ENCODE assay signal across 6 cellular contexts in the genomic region with DNA sequence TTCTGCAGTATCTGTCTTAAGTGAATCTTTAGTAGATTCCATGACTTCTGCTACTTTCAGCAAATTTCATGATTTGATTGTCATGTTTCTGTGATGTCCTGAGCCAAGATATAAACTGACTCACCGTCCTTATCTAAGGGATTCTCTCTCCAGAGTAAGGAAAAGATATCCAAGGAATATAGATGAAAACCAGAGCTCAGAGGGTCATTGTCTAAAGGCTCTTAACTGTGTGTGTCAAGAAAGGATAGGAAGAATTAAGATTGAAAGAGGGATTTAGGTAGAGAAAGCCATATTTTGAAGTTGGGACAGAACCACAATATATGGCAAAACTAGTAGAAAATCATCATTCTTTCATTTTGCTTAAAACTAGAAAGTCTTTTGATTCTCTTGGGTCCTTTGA.
"Had no signal": no experiment of that assay in that cellular context is flagged by ENCODE, and none has a peak within 500 bp of the region (broad histone marks: within the 10 kb centered on the region; RNA-seq: fewer than 3 reads in every experiment).

No MANE protein-coding gene starts in this region.

- H3K36me3 ChIP-seq: HAP-1 had no signal

- H3K27ac ChIP-seq: GM23248 had no signal

- H3K4me1 ChIP-seq: HAP-1 had no signal

- H3K4me3 ChIP-seq: GM23248, HAP-1 had no signal

- H2AFZ ChIP-seq: GM23248 had no signal

- DNase-seq: GM23248, GOT3, H7, HFFc6 had no signal

- ATAC-seq: HCT116 had no signal

- H3K9ac ChIP-seq: GM23248 had no signal

- H3K9me3 ChIP-seq: HAP-1 had no signal
